In the genomic region with DNA sequence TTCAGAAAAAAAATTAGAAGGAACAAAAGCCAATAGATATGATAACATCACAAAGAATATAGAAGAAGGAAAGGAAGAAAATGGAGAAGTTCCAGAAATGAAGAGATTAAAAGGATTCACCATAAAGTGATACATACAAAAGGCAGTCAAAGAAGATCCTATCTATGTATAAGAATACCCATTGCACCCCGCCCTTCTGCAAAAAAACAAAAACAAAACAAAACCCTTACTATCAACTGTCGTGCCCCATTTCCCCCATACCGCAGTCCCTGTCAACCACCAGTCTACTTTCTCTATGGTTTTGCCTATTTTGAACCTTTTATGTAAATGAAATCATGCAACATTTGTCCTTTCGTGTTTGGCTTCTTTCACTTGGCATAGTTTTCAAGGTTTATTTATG, we compare ENCODE assay signal across 27 cellular contexts.
"Had no signal": no experiment of that assay in that cellular context is flagged by ENCODE, and none has a peak within 500 bp of the region (broad histone marks: within the 10 kb centered on the region; RNA-seq: fewer than 3 reads in every experiment).

No MANE protein-coding gene starts in this region.

- DNase-seq: stimulated activated CD4-positive, alpha-beta T cell treated with anti-CD3 and anti-CD28 coated beads, Interleukin-2, amount 100 ng/mL, for 48 hours; stimulated activated CD4-positive, alpha-beta T cell treated with anti-CD3 and anti-CD28 coated beads, Interleukin-4, amount 100 ng/mL, for 1 hour; stimulated activated CD4-positive, alpha-beta T cell treated with anti-CD3 and anti-CD28 coated beads, Interleukin-4, amount 100 ng/mL, for 24 hours; stimulated activated CD4-positive, alpha-beta T cell treated with anti-CD3 and anti-CD28 coated beads, Interleukin-4, amount 100 ng/mL, for 4 hours; stimulated activated CD8-positive, alpha-beta memory T cell treated with anti-CD3 and anti-CD28 coated beads, Interleukin-4, amount 100 ng/mL, for 48 hours; stimulated activated naive B cell treated with anti-CD40 and anti-IgM and Interleukin-4, amounts not matched to agents 10 μg/mL and 1 μg/mL and 100 μg/mL, for 72 hours; stimulated activated naive CD4-positive, alpha-beta T cell; stimulated activated naive CD4-positive, alpha-beta T cell treated with Interleukin-2 at 50 U/mL for 16 hours; stimulated activated naive CD8-positive, alpha-beta T cell treated with anti-CD3 and anti-CD28 coated beads, Interleukin-15, amount 100 ng/mL, for 72 hours; stimulated activated naive CD8-positive, alpha-beta T cell treated with anti-CD3 and anti-CD28 coated beads, Interleukin-15, Interleukin-2, amounts not matched to agents 100 U/mL and 50 U/mL, for 24 hours; stomach; substantia nigra; testis; thyroid gland; tibial artery; trophoblast cell; upper lobe of left lung; upper lobe of right lung; uterus had no signal

- H3K36me3 Mint-ChIP-seq: stimulated activated effector memory CD8-positive, alpha-beta T cell treated with anti-CD3 and anti-CD28 coated beads, Interleukin-12 subunit alpha, Interleukin-12 subunit beta, amount 100 ng/mL, for 72 hours; stimulated activated memory B cell treated with anti-CD40 and anti-IgM and Interleukin-4, amounts not matched to agents 10 μg/mL and 1 μg/mL and 100 μg/mL, for 72 hours; stimulated activated naive B cell treated with anti-CD40 and anti-IgM and Interleukin-4, amounts not matched to agents 10 μg/mL and 1 μg/mL and 100 μg/mL, for 72 hours; type B pancreatic cell had no signal

- H3K4me3 Mint-ChIP-seq: stimulated activated effector memory CD8-positive, alpha-beta T cell treated with anti-CD3 and anti-CD28 coated beads, Interleukin-12 subunit alpha, Interleukin-12 subunit beta, amount 100 ng/mL, for 72 hours; stimulated activated memory B cell treated with anti-CD40 and anti-IgM and Interleukin-4, amounts not matched to agents 10 μg/mL and 1 μg/mL and 100 μg/mL, for 72 hours; stimulated activated naive B cell treated with anti-CD40 and anti-IgM and Interleukin-4, amounts not matched to agents 10 μg/mL and 1 μg/mL and 100 μg/mL, for 72 hours; stimulated activated naive CD8-positive, alpha-beta T cell treated with anti-CD3 and anti-CD28 coated beads, Interleukin-15, amount 100 ng/mL, for 72 hours; stimulated activated naive CD8-positive, alpha-beta T cell treated with anti-CD3 and anti-CD28 coated beads, Interleukin-15, Interleukin-2, amounts not matched to agents 100 ng/mL and 50 ng/mL, for 24 hours; type B pancreatic cell had no signal

- H3K27me3 Mint-ChIP-seq: stimulated activated memory B cell treated with anti-CD40 and anti-IgM and Interleukin-4, amounts not matched to agents 10 μg/mL and 1 μg/mL and 100 μg/mL, for 72 hours; stimulated activated naive B cell treated with anti-CD40 and anti-IgM and Interleukin-4, amounts not matched to agents 10 μg/mL and 1 μg/mL and 100 μg/mL, for 72 hours; stimulated activated naive CD8-positive, alpha-beta T cell treated with anti-CD3 and anti-CD28 coated beads, Interleukin-15, amount 100 ng/mL, for 72 hours; type B pancreatic cell had no signal

- H3K27ac Mint-ChIP-seq: stimulated activated effector memory CD8-positive, alpha-beta T cell treated with anti-CD3 and anti-CD28 coated beads, Interleukin-12 subunit alpha, Interleukin-12 subunit beta, amount 100 ng/mL, for 72 hours; stimulated activated memory B cell treated with anti-CD40 and anti-IgM and Interleukin-4, amounts not matched to agents 10 μg/mL and 1 μg/mL and 100 μg/mL, for 72 hours; stimulated activated naive B cell treated with anti-CD40 and anti-IgM and Interleukin-4, amounts not matched to agents 10 μg/mL and 1 μg/mL and 100 μg/mL, for 72 hours; stimulated activated naive CD8-positive, alpha-beta T cell treated with anti-CD3 and anti-CD28 coated beads, Interleukin-15, amount 100 ng/mL, for 72 hours; stimulated activated naive CD8-positive, alpha-beta T cell treated with anti-CD3 and anti-CD28 coated beads, Interleukin-15, Interleukin-2, amounts not matched to agents 100 ng/mL and 50 ng/mL, for 24 hours; type B pancreatic cell had no signal

- H3K27ac ChIP-seq: stomach, suprapubic skin, testis, thoracic aorta, thyroid gland, tibial artery, tibial nerve, upper lobe of left lung, upper lobe of right lung, uterus, vagina had no signal

- H3K9me3 ChIP-seq: stomach, suprapubic skin, testis, thoracic aorta, thyroid gland, tibial artery, tibial nerve, upper lobe of left lung, upper lobe of right lung, uterus, vagina had no signal

- H3K4me1 Mint-ChIP-seq: stimulated activated effector memory CD8-positive, alpha-beta T cell treated with anti-CD3 and anti-CD28 coated beads, Interleukin-12 subunit alpha, Interleukin-12 subunit beta, amount 100 ng/mL, for 72 hours; stimulated activated memory B cell treated with anti-CD40 and anti-IgM and Interleukin-4, amounts not matched to agents 10 μg/mL and 1 μg/mL and 100 μg/mL, for 72 hours; stimulated activated naive B cell treated with anti-CD40 and anti-IgM and Interleukin-4, amounts not matched to agents 10 μg/mL and 1 μg/mL and 100 μg/mL, for 72 hours; stimulated activated naive CD8-positive, alpha-beta T cell treated with anti-CD3 and anti-CD28 coated beads, Interleukin-15, amount 100 ng/mL, for 72 hours had no signal

- H3K36me3 ChIP-seq: stomach, suprapubic skin, thoracic aorta, thyroid gland, tibial artery, tibial nerve, upper lobe of left lung, upper lobe of right lung, uterus, vagina had no signal

- H3K4me1 ChIP-seq: stomach, suprapubic skin, testis, thyroid gland, tibial artery, tibial nerve, upper lobe of left lung, upper lobe of right lung, uterus, vagina had no signal

- H3K4me3 ChIP-seq: stomach, suprapubic skin, testis, thoracic aorta, thyroid gland, tibial artery, tibial nerve, upper lobe of left lung, upper lobe of right lung, uterus, vagina had no signal

- H3K9me3 Mint-ChIP-seq: stimulated activated naive CD8-positive, alpha-beta T cell treated with anti-CD3 and anti-CD28 coated beads, Interleukin-15, amount 100 ng/mL, for 72 hours; stimulated activated naive CD8-positive, alpha-beta T cell treated with anti-CD3 and anti-CD28 coated beads, Interleukin-15, Interleukin-2, amounts not matched to agents 100 ng/mL and 50 ng/mL, for 24 hours had no signal

- ATAC-seq: stimulated activated effector memory CD8-positive, alpha-beta T cell treated with anti-CD3 and anti-CD28 coated beads, Interleukin-12 subunit alpha, Interleukin-12 subunit beta, amount 100 ng/mL, for 72 hours; stimulated activated memory B cell treated with anti-CD40 and anti-IgM and Interleukin-4, amounts not matched to agents 10 μg/mL and 1 μg/mL and 100 μg/mL, for 72 hours; stimulated activated naive B cell treated with anti-CD40 and anti-IgM and Interleukin-4, amounts not matched to agents 10 μg/mL and 1 μg/mL and 100 μg/mL, for 72 hours; stimulated activated naive CD8-positive, alpha-beta T cell treated with anti-CD3 and anti-CD28 coated beads, Interleukin-15, amount 100 ng/mL, for 72 hours; stimulated activated naive CD8-positive, alpha-beta T cell treated with anti-CD3 and anti-CD28 coated beads, Interleukin-15, Interleukin-2, amounts not matched to agents 100 U/mL and 50 U/mL, for 24 hours; upper lobe of right lung had no signal

- H3K27me3 ChIP-seq: stomach, suprapubic skin, testis, thyroid gland, tibial artery, tibial nerve, upper lobe of left lung, upper lobe of right lung, uterus, vagina had no signal
